In the genomic region with DNA sequence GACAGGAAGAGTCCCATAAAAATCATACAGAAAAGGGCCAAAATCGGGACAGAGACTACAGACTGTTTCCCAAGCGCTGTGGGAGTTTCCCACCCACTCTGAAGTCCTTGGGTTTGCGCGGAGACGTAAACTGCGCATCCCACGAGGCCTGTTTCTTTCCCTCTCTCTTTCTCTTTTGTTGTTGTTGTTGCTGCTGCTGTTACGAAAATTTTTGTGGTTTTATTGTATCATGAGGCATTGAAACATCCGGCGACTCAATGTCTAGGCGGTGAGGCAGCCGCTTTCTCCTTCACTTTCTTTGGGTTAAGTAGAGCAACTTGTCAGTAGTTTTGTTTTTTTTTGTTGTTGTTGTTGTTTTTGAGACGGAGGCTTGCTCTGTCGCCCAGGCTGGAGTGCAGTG, we compare ENCODE assay signal across 11 cellular contexts. TPM values are rescaled to one million over a fixed set of nuclear protein-coding genes. Genes with fewer than 3 reads are reported as not detected.
DNase-seq lines count a peak whose midpoint lies in the region; ATAC-seq and TF ChIP-seq lines count a peak whose summit lies in the region.
"Had no signal": no experiment of that assay in that cellular context is flagged by ENCODE, and none has a peak within 500 bp of the region (broad histone marks: within the 10 kb centered on the region; RNA-seq: fewer than 3 reads in every experiment).

No MANE protein-coding gene starts in this region.

- peaks cover 24% of the 10 kb centered on the region for H3K27me3 Mint-ChIP-seq in activated naive CD4-positive, alpha-beta T cell treated with anti-CD3 and anti-CD28 coated beads, Interleukin-2, amount 10 ng/mL, durations not matched to agents 7 days and 5 days
- peaks cover 34% of the 10 kb centered on the region for H3K27me3 Mint-ChIP-seq in WTC11 (ENCODE audit: low read depth)
- peaks cover 14 to 15% of the 10 kb centered on the region in 2 donors for H3K27me3 Mint-ChIP-seq in stimulated activated naive B cell treated with anti-CD40 and anti-IgM and Interleukin-4, amounts not matched to agents 10 μg/mL and 1 μg/mL and 100 μg/mL, for 72 hours

- CTCF ChIA-PET in activated naive CD4-positive, alpha-beta T cell treated with anti-CD3 and anti-CD28 coated beads, Interleukin-2, amount 10 ng/mL, durations not matched to agents 7 days and 5 days (lab: Charles Lee): no interaction called here
- CTCF ChIA-PET in WTC11 (lab: Charles Lee): interaction anchor here (0.6 to 4.3 kb wide), 13 partner anchors 14 to 513 kb away, joined by 3 to 28 read pairs (median 7); a partner anchor contains a TSS

- peaks cover 52% of the 10 kb centered on the region for H3K4me1 Mint-ChIP-seq in activated naive CD4-positive, alpha-beta T cell treated with anti-CD3 and anti-CD28 coated beads, Interleukin-2, amount 10 ng/mL, durations not matched to agents 7 days and 5 days
- peaks cover 30% of the 10 kb centered on the region for H3K4me1 Mint-ChIP-seq in WTC11
- peaks cover 21 to 38% of the 10 kb centered on the region in 2 donors for H3K4me1 Mint-ChIP-seq in stimulated activated naive B cell treated with anti-CD40 and anti-IgM and Interleukin-4, amounts not matched to agents 10 μg/mL and 1 μg/mL and 100 μg/mL, for 72 hours

- POLR2A ChIA-PET in WTC11 (lab: Charles Lee): interaction anchor here (0.5 to 1.1 kb wide), 3 partner anchors 28 to 218 kb away, joined by 3 to 5 read pairs (median 4); no protein-coding TSS in a partner anchor

- H3K27ac Mint-ChIP-seq in activated naive CD4-positive, alpha-beta T cell treated with anti-CD3 and anti-CD28 coated beads, Interleukin-2, amount 10 ng/mL, durations not matched to agents 7 days and 5 days: peak overlapping the region; percentile 91
- H3K27ac Mint-ChIP-seq in WTC11: peak overlapping the region; percentile 97
- H3K27ac Mint-ChIP-seq in stimulated activated naive B cell treated with anti-CD40 and anti-IgM and Interleukin-4, amounts not matched to agents 10 μg/mL and 1 μg/mL and 100 μg/mL, for 72 hours: no peak overlapping the region

- H3K36me3 Mint-ChIP-seq in activated naive CD4-positive, alpha-beta T cell treated with anti-CD3 and anti-CD28 coated beads, Interleukin-2, amount 10 ng/mL, durations not matched to agents 7 days and 5 days: peaks cover 14% of the 10 kb centered on the region
- H3K36me3 Mint-ChIP-seq in WTC11: no peaks in the 10 kb centered on the region
- peaks cover 12 to 14% of the 10 kb centered on the region in 2 donors for H3K36me3 Mint-ChIP-seq in stimulated activated naive B cell treated with anti-CD40 and anti-IgM and Interleukin-4, amounts not matched to agents 10 μg/mL and 1 μg/mL and 100 μg/mL, for 72 hours

- ATAC-seq in WTC11 (no peak), HG02870 (IDR thresholded peaks at IDR 0.05; ENCODE audit: unreplicated experiment) (no peak)
- no peak for ATAC-seq in stimulated activated naive B cell treated with anti-CD40 and anti-IgM and Interleukin-4, amounts not matched to agents 10 μg/mL and 1 μg/mL and 100 μg/mL, for 72 hours (replicated peaks)

- peak overlapping the region; percentile 84 for H3K4me3 Mint-ChIP-seq in activated naive CD4-positive, alpha-beta T cell treated with anti-CD3 and anti-CD28 coated beads, Interleukin-2, amount 10 ng/mL, durations not matched to agents 7 days and 5 days
- H3K4me3 Mint-ChIP-seq in WTC11: peak overlapping the region; percentile 97
- H3K4me3 Mint-ChIP-seq in stimulated activated naive B cell treated with anti-CD40 and anti-IgM and Interleukin-4, amounts not matched to agents 10 μg/mL and 1 μg/mL and 100 μg/mL, for 72 hours: peak overlapping the region; percentile 97 to 98

- DNase-seq in activated naive CD4-positive, alpha-beta T cell treated with anti-CD3 and anti-CD28 coated beads, Interleukin-2, amount 10 ng/mL, durations not matched to agents 7 days and 5 days: peak; percentile 38
- DNase-seq in activated naive CD4-positive, alpha-beta T cell treated with anti-CD3 and anti-CD28 coated beads, Interleukin-2, amount 50 U/mL, for 16 hours: no peak
- DNase-seq in WTC11 (ENCODE audit: low spot score): no peak
- DNase-seq in stimulated activated naive B cell treated with anti-CD40 and anti-IgM and Interleukin-4, amounts not matched to agents 10 μg/mL and 1 μg/mL and 100 μg/mL, for 72 hours: no peak
- no peak for DNase-seq in NCI-H2171 (lab: John Stamatoyannopoulos, UW)
- DNase-seq in Ammon's horn (ENCODE audit: low spot score): no peak
- DNase-seq: SK-N-SH had no signal

- no peaks in the 10 kb centered on the region for H3K9me3 Mint-ChIP-seq in activated naive CD4-positive, alpha-beta T cell treated with anti-CD3 and anti-CD28 coated beads, Interleukin-2, amount 10 ng/mL, durations not matched to agents 7 days and 5 days
- no peaks in the 10 kb centered on the region for H3K9me3 Mint-ChIP-seq in WTC11
- H3K9me3 Mint-ChIP-seq in stimulated activated naive B cell treated with anti-CD40 and anti-IgM and Interleukin-4, amounts not matched to agents 10 μg/mL and 1 μg/mL and 100 μg/mL, for 72 hours: no peaks in the 10 kb centered on the region
- H3K9me3 Mint-ChIP-seq: dendritic cell treated with granulocyte-macrophage colony-stimulating factor and Interleukin-4, amounts not matched to agents 40 ng/mL and 50 ng/mL, for 4 days had no signal

- no peak for TF ChIP-seq CTCF in WTC11 (IDR thresholded peaks at IDR 0.05)

- H3K4me3 ChIP-seq in iPS-11a (ENCODE audit: low read depth, low read length): peak overlapping the region; percentile 72

TF ChIP-seq in WTC11, 78 proteins besides CTCF, POLR2A, EP300 and RAD21 (continues in another document):
- TF ChIP-seq TEAD4 (CRISPR knock-in tag; IDR thresholded peaks at IDR 0.05): no peak
- no peak for TF ChIP-seq SOX15 (CRISPR knock-in tag; IDR thresholded peaks at IDR 0.05)
- TF ChIP-seq ZNF396 (CRISPR knock-in tag; IDR thresholded peaks at IDR 0.05; ENCODE audit: borderline replicate concordance): no peak
- no peak for TF ChIP-seq NFYB (CRISPR knock-in tag; conservative IDR thresholded peaks at IDR 0.05; ENCODE audit: low read depth)
- TF ChIP-seq ZNF671 (CRISPR knock-in tag; IDR thresholded peaks at IDR 0.05): no peak
- TF ChIP-seq, protein P1, sequence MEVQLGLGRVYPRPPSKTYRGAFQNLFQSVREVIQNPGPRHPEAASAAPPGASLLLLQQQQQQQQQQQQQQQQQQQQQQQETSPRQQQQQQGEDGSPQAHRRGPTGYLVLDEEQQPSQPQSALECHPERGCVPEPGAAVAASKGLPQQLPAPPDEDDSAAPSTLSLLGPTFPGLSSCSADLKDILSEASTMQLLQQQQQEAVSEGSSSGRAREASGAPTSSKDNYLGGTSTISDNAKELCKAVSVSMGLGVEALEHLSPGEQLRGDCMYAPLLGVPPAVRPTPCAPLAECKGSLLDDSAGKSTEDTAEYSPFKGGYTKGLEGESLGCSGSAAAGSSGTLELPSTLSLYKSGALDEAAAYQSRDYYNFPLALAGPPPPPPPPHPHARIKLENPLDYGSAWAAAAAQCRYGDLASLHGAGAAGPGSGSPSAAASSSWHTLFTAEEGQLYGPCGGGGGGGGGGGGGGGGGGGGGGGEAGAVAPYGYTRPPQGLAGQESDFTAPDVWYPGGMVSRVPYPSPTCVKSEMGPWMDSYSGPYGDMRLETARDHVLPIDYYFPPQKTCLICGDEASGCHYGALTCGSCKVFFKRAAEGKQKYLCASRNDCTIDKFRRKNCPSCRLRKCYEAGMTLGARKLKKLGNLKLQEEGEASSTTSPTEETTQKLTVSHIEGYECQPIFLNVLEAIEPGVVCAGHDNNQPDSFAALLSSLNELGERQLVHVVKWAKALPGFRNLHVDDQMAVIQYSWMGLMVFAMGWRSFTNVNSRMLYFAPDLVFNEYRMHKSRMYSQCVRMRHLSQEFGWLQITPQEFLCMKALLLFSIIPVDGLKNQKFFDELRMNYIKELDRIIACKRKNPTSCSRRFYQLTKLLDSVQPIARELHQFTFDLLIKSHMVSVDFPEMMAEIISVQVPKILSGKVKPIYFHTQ (CRISPR knock-in tag; IDR thresholded peaks at IDR 0.05): no peak
- TF ChIP-seq ZNF423 (CRISPR knock-in tag; IDR thresholded peaks at IDR 0.05): no peak
- TF ChIP-seq NR3C1 (CRISPR knock-in tag; conservative IDR thresholded peaks at IDR 0.05; ENCODE audit: low read depth): no peak
- TF ChIP-seq CREB1 (CRISPR knock-in tag; IDR thresholded peaks at IDR 0.05): no peak
- TF ChIP-seq CBFB (CRISPR knock-in tag; IDR thresholded peaks at IDR 0.05; ENCODE audit: low read depth): no peak
- TF ChIP-seq, protein P2, sequence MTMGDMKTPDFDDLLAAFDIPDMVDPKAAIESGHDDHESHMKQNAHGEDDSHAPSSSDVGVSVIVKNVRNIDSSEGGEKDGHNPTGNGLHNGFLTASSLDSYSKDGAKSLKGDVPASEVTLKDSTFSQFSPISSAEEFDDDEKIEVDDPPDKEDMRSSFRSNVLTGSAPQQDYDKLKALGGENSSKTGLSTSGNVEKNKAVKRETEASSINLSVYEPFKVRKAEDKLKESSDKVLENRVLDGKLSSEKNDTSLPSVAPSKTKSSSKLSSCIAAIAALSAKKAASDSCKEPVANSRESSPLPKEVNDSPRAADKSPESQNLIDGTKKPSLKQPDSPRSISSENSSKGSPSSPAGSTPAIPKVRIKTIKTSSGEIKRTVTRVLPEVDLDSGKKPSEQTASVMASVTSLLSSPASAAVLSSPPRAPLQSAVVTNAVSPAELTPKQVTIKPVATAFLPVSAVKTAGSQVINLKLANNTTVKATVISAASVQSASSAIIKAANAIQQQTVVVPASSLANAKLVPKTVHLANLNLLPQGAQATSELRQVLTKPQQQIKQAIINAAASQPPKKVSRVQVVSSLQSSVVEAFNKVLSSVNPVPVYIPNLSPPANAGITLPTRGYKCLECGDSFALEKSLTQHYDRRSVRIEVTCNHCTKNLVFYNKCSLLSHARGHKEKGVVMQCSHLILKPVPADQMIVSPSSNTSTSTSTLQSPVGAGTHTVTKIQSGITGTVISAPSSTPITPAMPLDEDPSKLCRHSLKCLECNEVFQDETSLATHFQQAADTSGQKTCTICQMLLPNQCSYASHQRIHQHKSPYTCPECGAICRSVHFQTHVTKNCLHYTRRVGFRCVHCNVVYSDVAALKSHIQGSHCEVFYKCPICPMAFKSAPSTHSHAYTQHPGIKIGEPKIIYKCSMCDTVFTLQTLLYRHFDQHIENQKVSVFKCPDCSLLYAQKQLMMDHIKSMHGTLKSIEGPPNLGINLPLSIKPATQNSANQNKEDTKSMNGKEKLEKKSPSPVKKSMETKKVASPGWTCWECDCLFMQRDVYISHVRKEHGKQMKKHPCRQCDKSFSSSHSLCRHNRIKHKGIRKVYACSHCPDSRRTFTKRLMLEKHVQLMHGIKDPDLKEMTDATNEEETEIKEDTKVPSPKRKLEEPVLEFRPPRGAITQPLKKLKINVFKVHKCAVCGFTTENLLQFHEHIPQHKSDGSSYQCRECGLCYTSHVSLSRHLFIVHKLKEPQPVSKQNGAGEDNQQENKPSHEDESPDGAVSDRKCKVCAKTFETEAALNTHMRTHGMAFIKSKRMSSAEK (CRISPR knock-in tag; IDR thresholded peaks at IDR 0.05; ENCODE audit: borderline replicate concordance): no peak
- TF ChIP-seq SP1 (CRISPR knock-in tag; conservative IDR thresholded peaks at IDR 0.05): no peak
- no peak for TF ChIP-seq NFATC4 (CRISPR knock-in tag; IDR thresholded peaks at IDR 0.05)

RNA-seq across cellular contexts. Expression of a gene that starts 1.6 kb away (rescaled TPM):
- total RNA-seq in WTC11 (2021): 88.4 to 99.3 TPM (median 92.3 TPM) in 3 replicates

RNA-seq across cellular contexts. Expression of a gene that starts 30.0 kb away (rescaled TPM):
- total RNA-seq in WTC11 (2021): 50.6 to 127 TPM (median 108 TPM) in 3 replicates

RNA-seq across cellular contexts. Expression of a gene that starts 38.5 kb away (rescaled TPM):
- 15.0 to 36.7 TPM (median 34.0 TPM) in 3 replicates for total RNA-seq in WTC11 (2021)
- total RNA-seq: urinary bladder had no signal

RNA-seq across cellular contexts. Expression of a gene that starts 43.4 kb away (rescaled TPM):
- 38.9 to 43.8 TPM (median 42.8 TPM) in 3 replicates for total RNA-seq in WTC11 (2021)

RNA-seq across cellular contexts. Expression of a gene that starts 47.4 kb away (rescaled TPM):
- total RNA-seq in WTC11 (2021): 4.0 to 5.9 TPM (median 5.6 TPM) in 3 replicates
